ENCODE assay signal across 1 cellular context in genomic region chr22:19909350-19910179, GRCh38.
TF ChIP-seq lines count a peak whose summit lies in the region.

No MANE protein-coding gene starts in this region.

TF ChIP-seq in H1, 55 proteins besides CTCF, POLR2A, EP300 and RAD21:
- TF ChIP-seq NANOG (IDR thresholded peaks at IDR 0.05; ENCODE audit: insufficient read depth, low read depth, low read length, poor library complexity, severe bottlenecking) (no peak), CHD2 (IDR thresholded peaks at IDR 0.05; ENCODE audit: low read length) (0 out of 2 replicates have a peak, but pooled peaks have one; percentile 19), RXRA (IDR thresholded peaks at IDR 0.05; ENCODE audit: insufficient read depth, low read depth, low read length) (no peak), SP4 (IDR thresholded peaks at IDR 0.05; ENCODE audit: low read length) (no peak)
